In the genomic region with DNA sequence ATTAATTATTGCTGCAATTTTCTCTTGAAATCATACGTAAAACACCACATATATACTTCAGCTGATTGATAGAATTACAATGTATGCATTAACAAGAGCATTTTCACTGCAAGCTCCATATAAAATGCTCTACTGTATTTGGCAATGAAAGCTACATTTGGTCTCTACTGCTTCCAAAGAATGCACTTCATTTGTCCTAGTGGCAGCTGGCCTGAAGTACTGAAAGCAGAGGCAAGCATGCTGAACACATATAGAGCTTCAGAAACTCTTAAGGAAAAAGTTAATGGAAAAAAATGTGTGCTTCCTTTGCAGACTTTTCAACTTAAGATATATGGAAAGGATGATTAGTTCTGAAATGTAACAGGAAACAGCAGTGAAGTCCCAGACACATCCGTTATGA, we compare ENCODE assay signal across 18 cellular contexts.
"Had no signal": no experiment of that assay in that cellular context is flagged by ENCODE, and none has a peak within 500 bp of the region (broad histone marks: within the 10 kb centered on the region; RNA-seq: fewer than 3 reads in every experiment).

No MANE protein-coding gene starts in this region.

- H3K36me3 ChIP-seq: brain microvascular endothelial cell, ovary, thyroid gland, vagina had no signal

- H3K27ac Mint-ChIP-seq: activated naive CD8-positive, alpha-beta T cell treated with anti-CD3 and anti-CD28 coated beads, Interleukin-2, amount 10 ng/mL, durations not matched to agents 7 days and 5 days; memory B cell; stimulated activated memory B cell treated with anti-CD40 and anti-IgM and Interleukin-4, amounts not matched to agents 10 μg/mL and 1 μg/mL and 100 μg/mL, for 72 hours; T-helper 2 cell treated with Interferon-gamma antibody and Interleukin-4, amounts not matched to agents 5 μg/mL and 100 μg/mL, for 36 hours had no signal

- H3K27me3 Mint-ChIP-seq: activated naive CD8-positive, alpha-beta T cell treated with anti-CD3 and anti-CD28 coated beads, Interleukin-2, amount 10 ng/mL, durations not matched to agents 7 days and 5 days; memory B cell; stimulated activated memory B cell treated with anti-CD40 and anti-IgM and Interleukin-4, amounts not matched to agents 10 μg/mL and 1 μg/mL and 100 μg/mL, for 72 hours had no signal

- H3K4me1 Mint-ChIP-seq: activated naive CD8-positive, alpha-beta T cell treated with anti-CD3 and anti-CD28 coated beads, Interleukin-2, amount 10 ng/mL, durations not matched to agents 7 days and 5 days; memory B cell; stimulated activated memory B cell treated with anti-CD40 and anti-IgM and Interleukin-4, amounts not matched to agents 10 μg/mL and 1 μg/mL and 100 μg/mL, for 72 hours had no signal

- H3K4me3 Mint-ChIP-seq: activated naive CD8-positive, alpha-beta T cell treated with anti-CD3 and anti-CD28 coated beads, Interleukin-2, amount 10 ng/mL, durations not matched to agents 7 days and 5 days; memory B cell; stimulated activated memory B cell treated with anti-CD40 and anti-IgM and Interleukin-4, amounts not matched to agents 10 μg/mL and 1 μg/mL and 100 μg/mL, for 72 hours; T-helper 2 cell treated with Interferon-gamma antibody and Interleukin-4, amounts not matched to agents 5 μg/mL and 100 μg/mL, for 36 hours had no signal

- H3K27ac ChIP-seq: brain microvascular endothelial cell, foreskin keratinocyte, ovary, thyroid gland, vagina had no signal

- H3K4me3 ChIP-seq: ovary, thyroid gland, vagina had no signal

- H3K4me1 ChIP-seq: foreskin keratinocyte, thyroid gland, vagina had no signal

- H3K27me3 ChIP-seq: brain microvascular endothelial cell, foreskin keratinocyte, ovary, thyroid gland, vagina had no signal

- H3K9me3 Mint-ChIP-seq: stimulated activated memory B cell treated with anti-CD40 and anti-IgM and Interleukin-4, amounts not matched to agents 10 μg/mL and 1 μg/mL and 100 μg/mL, for 72 hours; T-helper 2 cell treated with Interferon-gamma antibody and Interleukin-4, amounts not matched to agents 5 μg/mL and 100 μg/mL, for 36 hours had no signal

- ATAC-seq: foreskin keratinocyte; left ventricle myocardium superior; stimulated activated memory B cell treated with anti-CD40 and anti-IgM and Interleukin-4, amounts not matched to agents 10 μg/mL and 1 μg/mL and 100 μg/mL, for 72 hours had no signal

- H3K9me3 ChIP-seq: ovary, thyroid gland, vagina had no signal

- H3K36me3 Mint-ChIP-seq: activated naive CD8-positive, alpha-beta T cell treated with anti-CD3 and anti-CD28 coated beads, Interleukin-2, amount 10 ng/mL, durations not matched to agents 7 days and 5 days; memory B cell; stimulated activated memory B cell treated with anti-CD40 and anti-IgM and Interleukin-4, amounts not matched to agents 10 μg/mL and 1 μg/mL and 100 μg/mL, for 72 hours had no signal

- DNase-seq: activated CD4-positive, alpha-beta T cell treated with anti-CD3 and anti-CD28 coated beads, Interleukin-2, amount 50 U/mL, for 1 hour; activated naive CD4-positive, alpha-beta T cell; activated naive CD8-positive, alpha-beta T cell treated with anti-CD3 and anti-CD28 coated beads, Interleukin-2, amount 10 ng/mL, durations not matched to agents 7 days and 5 days; activated T-cell treated with anti-CD3 and anti-CD28 coated beads for 4 hours; brain microvascular endothelial cell; cortex of kidney; effector CD4-positive, alpha-beta T cell; foreskin keratinocyte; glutamatergic neuron; hypothalamus; left ventricle myocardium superior; ovary; stimulated activated CD4-positive, alpha-beta T cell treated with anti-CD3 and anti-CD28 coated beads, Interleukin-2, amount 100 ng/mL, for 48 hours; thyroid gland had no signal
